ENCODE assay signal across 12 cellular contexts in the genomic region with DNA sequence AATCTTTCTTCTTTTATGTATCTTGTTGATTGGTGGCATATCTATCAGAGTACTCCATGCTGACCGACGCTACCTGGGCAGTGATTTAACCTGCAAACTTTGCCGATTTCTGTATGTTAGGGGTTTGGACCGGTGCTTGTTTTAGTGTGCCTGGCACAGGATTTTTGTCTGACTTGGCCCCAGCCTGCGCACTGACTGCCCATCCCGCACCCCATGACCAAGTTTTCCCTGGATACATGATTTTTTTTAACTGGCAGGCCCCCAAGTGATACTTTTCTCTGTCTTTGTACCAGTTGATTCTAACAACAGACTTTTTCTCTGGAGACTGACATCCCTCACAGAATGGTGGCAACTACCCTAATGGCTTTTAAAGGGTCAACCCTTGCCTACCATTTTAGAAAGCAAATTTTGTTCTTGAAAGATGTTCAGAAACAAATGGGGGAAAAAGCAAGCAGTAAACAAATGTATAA.
DNase-seq lines count a peak whose midpoint lies in the region; ATAC-seq and TF ChIP-seq lines count a peak whose summit lies in the region.
"Had no signal": no experiment of that assay in that cellular context is flagged by ENCODE, and none has a peak within 500 bp of the region (broad histone marks: within the 10 kb centered on the region; RNA-seq: fewer than 3 reads in every experiment).

No MANE protein-coding gene starts in this region.

- DNase-seq in activated naive CD4-positive, alpha-beta T cell treated with anti-CD3 and anti-CD28 coated beads, Interleukin-2, amount 50 U/mL, for 16 hours, result no peak
- DNase-seq in left lung (no peak), cortex of kidney (lab: John Stamatoyannopoulos, UW) (no peak), tibial artery (no peak), kidney tubule cell (ENCODE audit: low spot score) (no peak)
- DNase-seq: AML-193, HCEC 1CT, hypothalamus, NCI-H524 treated with DMSO at 0.1 percent for 48 hours had no signal

- H3K27me3 Mint-ChIP-seq in activated naive CD4-positive, alpha-beta T cell treated with anti-CD3 and anti-CD28 coated beads, Interleukin-2, amount 50 U/mL, for 24 hours, result no peaks in the 10 kb centered on the region
- no peaks in the 10 kb centered on the region for H3K27me3 Mint-ChIP-seq in activated T-helper 17 cell treated with anti-CD3 and anti-CD28 coated beads, Interleukin-2, amount 50 U/mL, for 72 hours

- H3K9me3 ChIP-seq in left lung, result no peaks in the 10 kb centered on the region
- no peaks in the 10 kb centered on the region for H3K9me3 ChIP-seq in thymus (ENCODE audit: control insufficient read depth)
- no peaks in the 10 kb centered on the region for H3K9me3 ChIP-seq in tibial artery

- H3K27ac ChIP-seq in left lung (peak overlapping the region; percentile 45 to 57), thymus (ENCODE audit: low read depth) (no peak overlapping the region), tibial artery (no peak overlapping the region)

- peaks cover 22% of the 10 kb centered on the region for H3K4me1 Mint-ChIP-seq in activated naive CD4-positive, alpha-beta T cell treated with anti-CD3 and anti-CD28 coated beads, Interleukin-2, amount 50 U/mL, for 24 hours
- peaks cover 36% of the 10 kb centered on the region for H3K4me1 Mint-ChIP-seq in activated T-helper 17 cell treated with anti-CD3 and anti-CD28 coated beads, Interleukin-2, amount 50 U/mL, for 72 hours

- H3K27ac Mint-ChIP-seq in activated naive CD4-positive, alpha-beta T cell treated with anti-CD3 and anti-CD28 coated beads, Interleukin-2, amount 50 U/mL, for 24 hours, result peak overlapping the region; percentile 96
- peak overlapping the region; percentile 95 for H3K27ac Mint-ChIP-seq in activated T-helper 17 cell treated with anti-CD3 and anti-CD28 coated beads, Interleukin-2, amount 50 U/mL, for 72 hours

- H3K4me3 ChIP-seq in left lung, result no peak overlapping the region
- H3K4me3 ChIP-seq in thymus (ENCODE audit: low read length), result peak overlapping the region; percentile 33
- H3K4me3 ChIP-seq in tibial artery, result no peak overlapping the region

- peak overlapping the region; percentile 87 for H3K4me3 Mint-ChIP-seq in activated naive CD4-positive, alpha-beta T cell treated with anti-CD3 and anti-CD28 coated beads, Interleukin-2, amount 50 U/mL, for 24 hours
- H3K4me3 Mint-ChIP-seq in activated T-helper 17 cell treated with anti-CD3 and anti-CD28 coated beads, Interleukin-2, amount 50 U/mL, for 72 hours, result peak overlapping the region; percentile 81

- intact Hi-C loops in left lung (cut with DNase I) (no loop called here), tibial artery (cut with DNase I; ENCODE audit: low total_unique reads) (no loop called here)

- no peak for ATAC-seq in activated T-helper 17 cell treated with anti-CD3 and anti-CD28 coated beads, Interleukin-2, amount 50 U/mL, for 72 hours (replicated peaks)
- no peak for ATAC-seq in left lung

- H3K4me1 ChIP-seq in left lung, result peaks cover 0 to 17% of the 10 kb centered on the region in 2 donors
- peaks cover 2% of the 10 kb centered on the region for H3K4me1 ChIP-seq in thymus (ENCODE audit: control insufficient read depth, insufficient read depth, low read length)
- peaks cover 0 to 4% (median 2%) of the 10 kb centered on the region in 4 donors for H3K4me1 ChIP-seq in tibial artery

- H3K36me3 Mint-ChIP-seq in activated naive CD4-positive, alpha-beta T cell treated with anti-CD3 and anti-CD28 coated beads, Interleukin-2, amount 50 U/mL, for 24 hours, result no peaks in the 10 kb centered on the region
- H3K36me3 Mint-ChIP-seq in activated T-helper 17 cell treated with anti-CD3 and anti-CD28 coated beads, Interleukin-2, amount 50 U/mL, for 72 hours (ENCODE audit: low read depth), result no peaks in the 10 kb centered on the region

- WGBS in thymus, result 97% methylated on average over 6 of the region's 6 CpGs

- no peaks in the 10 kb centered on the region for H3K27me3 ChIP-seq in left lung
- H3K27me3 ChIP-seq in thymus (ENCODE audit: control insufficient read depth, insufficient read depth), result no peaks in the 10 kb centered on the region
- no peaks in the 10 kb centered on the region for H3K27me3 ChIP-seq in tibial artery

- no peak for TF ChIP-seq CTCF in left lung (IDR thresholded peaks at IDR 0.05)
- no peak for TF ChIP-seq CTCF in tibial artery (IDR thresholded peaks at IDR 0.05)

- H3K36me3 ChIP-seq in left lung, result no peaks in the 10 kb centered on the region
- H3K36me3 ChIP-seq in thymus (ENCODE audit: control insufficient read depth, insufficient read depth), result no peaks in the 10 kb centered on the region
- no peaks in the 10 kb centered on the region for H3K36me3 ChIP-seq in tibial artery

- no peaks in the 10 kb centered on the region for H3K9me3 Mint-ChIP-seq in activated naive CD4-positive, alpha-beta T cell treated with anti-CD3 and anti-CD28 coated beads, Interleukin-2, amount 50 U/mL, for 24 hours
- peaks cover 4% of the 10 kb centered on the region for H3K9me3 Mint-ChIP-seq in activated T-helper 17 cell treated with anti-CD3 and anti-CD28 coated beads, Interleukin-2, amount 50 U/mL, for 72 hours

Comparison
In these comparisons a context has a peak if more than half of its experiments do, and no peak if none do; other contexts are left out.
1. H3K27ac ChIP-seq: peak in left lung (2 of 2); none in thymus (single experiment) and tibial artery (0 of 2).